9 cellular contexts compared by ENCODE assay signal in the genomic region with DNA sequence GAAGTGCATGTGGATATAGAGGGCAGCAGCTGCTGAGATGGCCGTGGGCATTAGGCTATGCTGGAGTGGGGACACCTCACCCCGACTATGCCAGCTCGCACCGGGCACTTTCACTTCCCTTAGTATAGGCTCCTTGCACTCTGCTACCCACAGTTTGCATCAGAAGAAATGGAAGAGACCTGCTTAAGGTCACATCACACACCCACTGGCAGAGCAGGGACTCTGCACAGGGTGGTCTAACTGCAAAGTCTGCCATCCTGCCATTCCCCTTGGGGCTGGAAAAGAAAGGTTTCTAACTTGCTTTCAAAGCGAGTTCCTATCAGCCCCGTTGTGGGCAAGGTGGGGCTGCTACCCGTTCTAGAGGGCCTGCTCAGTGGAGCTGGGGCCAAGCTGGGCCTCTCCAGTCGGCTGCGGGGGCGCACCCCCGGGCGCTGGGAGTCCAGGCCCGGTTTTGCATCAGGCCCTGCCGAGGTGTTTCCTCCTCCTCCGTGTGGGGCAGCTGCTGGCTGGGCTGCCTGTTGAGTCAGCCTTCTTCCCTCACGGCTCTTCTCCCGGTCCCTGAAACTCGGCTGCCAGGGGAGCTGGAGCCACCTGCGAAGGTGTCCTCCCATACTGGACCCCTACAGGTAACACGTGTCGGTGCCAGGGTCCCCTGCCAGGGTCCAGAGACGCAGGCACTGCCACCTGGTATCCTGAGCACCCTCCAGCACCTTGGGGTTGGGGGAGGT. TPM values are rescaled to one million over a fixed set of nuclear protein-coding genes. Genes with fewer than 3 reads are reported as not detected.
A peak's percentile ranks its signal among the peaks of the same experiment; 100 is the strongest.
DNase-seq lines count a peak whose midpoint lies in the region; ATAC-seq and TF ChIP-seq lines count a peak whose summit lies in the region.
"Had no signal": no experiment of that assay in that cellular context is flagged by ENCODE, and none has a peak within 500 bp of the region (broad histone marks: within the 10 kb centered on the region; RNA-seq: fewer than 3 reads in every experiment).

A gene with protein sequence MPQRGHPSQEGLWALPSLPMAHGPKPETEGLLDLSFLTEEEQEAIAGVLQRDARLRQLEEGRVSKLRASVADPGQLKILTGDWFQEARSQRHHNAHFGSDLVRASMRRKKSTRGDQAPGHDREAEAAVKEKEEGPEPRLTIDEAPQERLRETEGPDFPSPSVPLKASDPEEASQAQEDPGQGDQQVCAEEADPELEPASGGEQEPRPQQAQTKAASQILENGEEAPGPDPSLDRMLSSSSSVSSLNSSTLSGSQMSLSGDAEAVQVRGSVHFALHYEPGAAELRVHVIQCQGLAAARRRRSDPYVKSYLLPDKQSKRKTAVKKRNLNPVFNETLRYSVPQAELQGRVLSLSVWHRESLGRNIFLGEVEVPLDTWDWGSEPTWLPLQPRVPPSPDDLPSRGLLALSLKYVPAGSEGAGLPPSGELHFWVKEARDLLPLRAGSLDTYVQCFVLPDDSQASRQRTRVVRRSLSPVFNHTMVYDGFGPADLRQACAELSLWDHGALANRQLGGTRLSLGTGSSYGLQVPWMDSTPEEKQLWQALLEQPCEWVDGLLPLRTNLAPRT (plus strand): TSS at position 498 of the 728 bp plus-strand sequence. CDS start 3,313 bp downstream, outside the sequence.

- peaks cover 31% of the 10 kb centered on the region for H3K4me1 ChIP-seq in NT2/D1 (ENCODE audit: insufficient read depth, insufficient read length)

- H3K4me1 Mint-ChIP-seq in naive thymus-derived CD8-positive, alpha-beta T cell: peaks cover 28 to 62% (median 57%) of the 10 kb centered on the region in 4 donors

- TF ChIP-seq CTCF in GM13976 (IDR thresholded peaks at IDR 0.05; ENCODE audit: borderline replicate concordance, control extremely low read depth, extremely low read depth, insufficient read depth, missing control alignments): no peak

- peaks cover 24% of the 10 kb centered on the region for H3K36me3 ChIP-seq in NT2/D1 (ENCODE audit: insufficient read depth, insufficient read length, low read length)

- in situ Hi-C loops in GM13976 (cut with MboI; ENCODE audit: low sequenced_read_pairs, unreplicated experiment): no loop called here

- H3K27me3 ChIP-seq in NT2/D1 (ENCODE audit: insufficient read depth, insufficient read length): no peaks in the 10 kb centered on the region
- H3K27me3 ChIP-seq: heart left ventricle had no signal

- peak within 1 kb of the TSS; percentile 87 to 100 (median 96) for H3K4me3 Mint-ChIP-seq in naive thymus-derived CD8-positive, alpha-beta T cell

- peak; percentile 86 for DNase-seq in GM13976 (ENCODE audit: low spot score)
- no peak for DNase-seq in NT2/D1 (ENCODE audit: low read depth, low spot score)
- peak; percentile 87 for DNase-seq in activated CD8-positive, alpha-beta memory T cell treated with anti-CD3 and anti-CD28 coated beads for 24 hours
- DNase-seq in epidermal melanocyte (ENCODE audit: insufficient read length, low spot score): peak; percentile 50
- peak; percentile 50 to 78 (median 62) for DNase-seq in naive thymus-derived CD8-positive, alpha-beta T cell
- DNase-seq in cortex of kidney (lab: John Stamatoyannopoulos, UW): no peak

- no peaks in the 10 kb centered on the region for H3K27me3 Mint-ChIP-seq in naive thymus-derived CD8-positive, alpha-beta T cell

- peak within 1 kb of the TSS; percentile 89 to 98 (median 96) for H3K27ac Mint-ChIP-seq in naive thymus-derived CD8-positive, alpha-beta T cell

- no peaks in the 10 kb centered on the region for H3K9me3 Mint-ChIP-seq in naive thymus-derived CD8-positive, alpha-beta T cell

- H3K4me3 ChIP-seq in NT2/D1 (ENCODE audit: insufficient read length, low read depth): peak within 1 kb of the TSS; percentile 29

- ATAC-seq in HG03280 (IDR thresholded peaks at IDR 0.05; ENCODE audit: unreplicated experiment) (peak; percentile 67), HG03521 (IDR thresholded peaks at IDR 0.05; ENCODE audit: unreplicated experiment) (no peak)
- peak; percentile 66 to 73 for ATAC-seq in naive thymus-derived CD8-positive, alpha-beta T cell

- POLR2A ChIA-PET in naive thymus-derived CD8-positive, alpha-beta T cell (lab: Charles Lee): interaction anchor here (0.6 to 10.3 kb wide), 12 partner anchors 8 to 321 kb away, joined by 3 to 142 read pairs (median 8); a partner anchor contains a TSS

- peaks cover 0 to 17% (median 4%) of the 10 kb centered on the region in 3 donors for H3K36me3 Mint-ChIP-seq in naive thymus-derived CD8-positive, alpha-beta T cell

- peak within 1 kb of the TSS; percentile 68 for H3K9ac ChIP-seq in NT2/D1 (ENCODE audit: insufficient read length, low read depth)

- H3K9me3 ChIP-seq in NT2/D1 (ENCODE audit: insufficient read depth, low read length): no peaks in the 10 kb centered on the region
- H3K9me3 ChIP-seq: heart left ventricle had no signal

RNA-seq across cellular contexts. Expression of the gene that starts here (rescaled TPM):
- total RNA-seq in naive thymus-derived CD8-positive, alpha-beta T cell: 100 to 1,000 TPM; 125 to 135 TPM
- 10 to 100 TPM; 74.4 to 92.3 (median 91.9) TPM for polyA plus RNA-seq in naive thymus-derived CD8-positive, alpha-beta T cell

Comparison
In these comparisons a context has a peak if more than half of its experiments do, and no peak if none do; other contexts are left out.
1. DNase-seq: peak in GM13976 (single experiment), activated CD8-positive, alpha-beta memory T cell treated with anti-CD3 and anti-CD28 coated beads for 24 hours (single experiment), epidermal melanocyte (single experiment) and naive thymus-derived CD8-positive, alpha-beta T cell (10 of 10); none in NT2/D1 (single experiment) and cortex of kidney (single experiment).